Comparison of ENCODE assay signal across 8 cellular contexts in genomic region chr6:158648682-158649131, GRCh38. TPM values are rescaled to one million over a fixed set of nuclear protein-coding genes. Genes with fewer than 3 reads are reported as not detected.
DNase-seq lines count a peak whose midpoint lies in the region; ATAC-seq lines count a peak whose summit lies in the region.

No MANE protein-coding gene starts in this region.

- peak overlapping the region; percentile 94 for H3K27ac Mint-ChIP-seq in activated T-cell treated with anti-CD3 and anti-CD28 coated beads, Interleukin-2, amount 50 U/mL, for 72 hours
- H3K27ac Mint-ChIP-seq in immature natural killer cell = peak overlapping the region; percentile 95 to 100 (median 98)

- H3K4me1 Mint-ChIP-seq in activated T-cell treated with anti-CD3 and anti-CD28 coated beads, Interleukin-2, amount 50 U/mL, for 72 hours (ENCODE audit: low read depth) = peaks cover 66% of the 10 kb centered on the region
- H3K4me1 Mint-ChIP-seq in immature natural killer cell = peaks cover 67 to 73% of the 10 kb centered on the region in 2 donors

- H3K4me3 Mint-ChIP-seq in activated T-cell treated with anti-CD3 and anti-CD28 coated beads, Interleukin-2, amount 50 U/mL, for 72 hours = peak overlapping the region; percentile 81 to 82
- peak overlapping the region in 4 of 5 donors; percentile 54 to 91 (median 86) for H3K4me3 Mint-ChIP-seq in immature natural killer cell

- ATAC-seq in GM18520 (IDR thresholded peaks at IDR 0.05; ENCODE audit: unreplicated experiment) (peak; percentile 23), HG03045 (IDR thresholded peaks at IDR 0.05; ENCODE audit: unreplicated experiment) (peak; percentile 23), HG02623 (IDR thresholded peaks at IDR 0.05; ENCODE audit: unreplicated experiment) (no peak)
- ATAC-seq in activated T-cell treated with anti-CD3 and anti-CD28 coated beads, Interleukin-2, amount 50 U/mL, for 72 hours (replicated peaks in 1 of 2) = peak; percentile 39 to 41

- H3K27me3 Mint-ChIP-seq in activated T-cell treated with anti-CD3 and anti-CD28 coated beads, Interleukin-2, amount 50 U/mL, for 72 hours (ENCODE audit: low read depth) = no peaks in the 10 kb centered on the region
- H3K27me3 Mint-ChIP-seq in immature natural killer cell (ENCODE audit: low read depth in 3 of 3) = peaks cover 22 to 38% (median 37%) of the 10 kb centered on the region in 3 donors

- H3K9me3 Mint-ChIP-seq in activated T-cell treated with anti-CD3 and anti-CD28 coated beads, Interleukin-2, amount 50 U/mL, for 72 hours = no peaks in the 10 kb centered on the region
- H3K9me3 Mint-ChIP-seq in immature natural killer cell = no peaks in the 10 kb centered on the region

- DNase-seq in activated T-cell treated with anti-CD3 and anti-CD28 coated beads, Interleukin-2, amount 50 U/mL, for 72 hours = peak; percentile 44 to 56
- DNase-seq in immature natural killer cell (no peak), SHP77 treated with DMSO at 0.1 percent for 48 hours (lab: John Stamatoyannopoulos, UW) (no peak), NCI-H2029 (lab: John Stamatoyannopoulos, UW) (no peak)
- DNase-seq in effector CD8-positive, alpha-beta T cell (lab: John Stamatoyannopoulos, UW) = no peak

- H3K36me3 Mint-ChIP-seq in activated T-cell treated with anti-CD3 and anti-CD28 coated beads, Interleukin-2, amount 50 U/mL, for 72 hours (ENCODE audit: insufficient read depth in 2 of 2) = peaks cover 20 to 28% of the 10 kb centered on the region in 2 donors
- H3K36me3 Mint-ChIP-seq in immature natural killer cell = peaks cover 0 to 6% (median 4%) of the 10 kb centered on the region in 3 donors

RNA-seq across cellular contexts. Expression of gene SYTL3, which starts 1.1 kb away (rescaled TPM):
- 100 to 1,000 TPM; 267 to 353 TPM for total RNA-seq in activated T-cell treated with anti-CD3 and anti-CD28 coated beads, Interleukin-2, amount 50 U/mL, for 72 hours
- polyA plus RNA-seq in immature natural killer cell = 10 to 100 TPM; 45.4 to 56.5 (median 52.0) TPM

RNA-seq across cellular contexts. Expression of gene DYNLT1, which starts 4.2 kb away (rescaled TPM):
- total RNA-seq in activated T-cell treated with anti-CD3 and anti-CD28 coated beads, Interleukin-2, amount 50 U/mL, for 72 hours = 100 to 1,000 TPM; 111 to 127 TPM
- 100 to 1,000 TPM in 2 of 3 donors, 10 to 100 TPM in 1; 94.2 to 141 (median 119) TPM for polyA plus RNA-seq in immature natural killer cell

Comparison
In these comparisons a context has a peak if more than half of its experiments do, and no peak if none do; other contexts are left out.
1. DNase-seq: peak in activated T-cell treated with anti-CD3 and anti-CD28 coated beads, Interleukin-2, amount 50 U/mL, for 72 hours (2 of 2); none in immature natural killer cell (0 of 3), SHP77 treated with DMSO at 0.1 percent for 48 hours (single experiment), effector CD8-positive, alpha-beta T cell (single experiment) and NCI-H2029 (single experiment).